Comparison of ENCODE assay signal across 27 cellular contexts in the genomic region with DNA sequence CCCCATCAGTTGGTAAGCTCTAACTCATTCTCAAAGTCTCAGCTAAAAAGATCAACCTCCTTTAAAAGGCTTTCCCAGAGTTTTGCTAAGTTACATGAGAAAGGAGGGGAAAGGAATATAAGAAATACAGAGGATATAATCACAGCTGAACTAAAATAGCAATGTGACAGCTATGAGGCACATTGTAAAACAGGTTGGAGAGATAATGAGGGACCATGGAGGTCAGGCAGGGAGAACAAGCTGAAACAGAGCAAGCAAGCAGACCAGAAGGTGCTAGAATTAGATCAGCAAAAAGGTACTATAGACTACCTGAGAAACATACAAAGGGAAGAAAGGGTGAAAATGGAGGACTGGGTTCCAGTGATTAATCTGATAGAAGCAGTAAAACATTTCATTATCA. TPM values are rescaled to one million over a fixed set of nuclear protein-coding genes. Genes with fewer than 3 reads are reported as not detected.
"Had no signal": no experiment of that assay in that cellular context is flagged by ENCODE, and none has a peak within 500 bp of the region (broad histone marks: within the 10 kb centered on the region; RNA-seq: fewer than 3 reads in every experiment).

No MANE protein-coding gene starts in this region.

- H3K4me1 ChIP-seq: pancreas, prostate gland, right atrium auricular region, right lobe of liver, stomach, thyroid gland, tibial nerve, upper lobe of left lung, vagina had no signal

- H3K4me1 Mint-ChIP-seq: nephron progenitor cell; neural crest cell; stimulated activated effector memory CD8-positive, alpha-beta T cell treated with anti-CD3 and anti-CD28 coated beads, Interleukin-12 subunit alpha, Interleukin-12 subunit beta, amount 100 ng/mL, for 72 hours; stimulated activated naive B cell treated with anti-CD40 and anti-IgM and Interleukin-4, amounts not matched to agents 10 μg/mL and 1 μg/mL and 100 μg/mL, for 72 hours had no signal

- H3K9me3 Mint-ChIP-seq: natural killer cell treated with Interleukin-12 subunit alpha and Interleukin-12 subunit beta and Interleukin-15 and Interleukin-18, amount 100 ng/mL, for 72 hours; nephron progenitor cell; neural crest cell; stimulated activated effector memory CD8-positive, alpha-beta T cell treated with anti-CD3 and anti-CD28 coated beads, Interleukin-12 subunit alpha, Interleukin-12 subunit beta, amount 100 ng/mL, for 72 hours; stimulated activated naive B cell treated with anti-CD40 and anti-IgM and Interleukin-4, amounts not matched to agents 10 μg/mL and 1 μg/mL and 100 μg/mL, for 72 hours; stimulated activated naive CD8-positive, alpha-beta T cell treated with anti-CD3 and anti-CD28 coated beads, Interleukin-15, Interleukin-2, amounts not matched to agents 100 ng/mL and 50 ng/mL, for 24 hours had no signal

- H3K4me3 Mint-ChIP-seq: natural killer cell treated with Interleukin-12 subunit alpha and Interleukin-12 subunit beta and Interleukin-15 and Interleukin-18, amount 100 ng/mL, for 72 hours; nephron progenitor cell; neural crest cell; stimulated activated effector memory CD8-positive, alpha-beta T cell treated with anti-CD3 and anti-CD28 coated beads, Interleukin-12 subunit alpha, Interleukin-12 subunit beta, amount 100 ng/mL, for 72 hours; stimulated activated naive B cell treated with anti-CD40 and anti-IgM and Interleukin-4, amounts not matched to agents 10 μg/mL and 1 μg/mL and 100 μg/mL, for 72 hours; stimulated activated naive CD8-positive, alpha-beta T cell treated with anti-CD3 and anti-CD28 coated beads, Interleukin-15, Interleukin-2, amounts not matched to agents 100 ng/mL and 50 ng/mL, for 24 hours had no signal

- DNase-seq: nephron progenitor cell; nucleus accumbens; pancreas; retina; right lobe of liver; sigmoid colon; small intestine; stimulated activated CD4-positive, alpha-beta T cell treated with anti-CD3 and anti-CD28 coated beads, Interleukin-15, amount 100 ng/mL, for 24 hours; stimulated activated CD4-positive, alpha-beta T cell treated with anti-CD3 and anti-CD28 coated beads, Interleukin-2, amount 100 ng/mL, for 24 hours; stimulated activated CD4-positive, alpha-beta T cell treated with anti-CD3 and anti-CD28 coated beads, Interleukin-2, amount 100 ng/mL, for 48 hours; stimulated activated CD4-positive, alpha-beta T cell treated with anti-CD3 and anti-CD28 coated beads, Interleukin-4, amount 100 ng/mL, for 24 hours; stimulated activated naive B cell treated with anti-CD40 and anti-IgM and Interleukin-4, amounts not matched to agents 10 μg/mL and 1 μg/mL and 100 μg/mL, for 72 hours; stimulated activated naive CD4-positive, alpha-beta T cell treated with Interleukin-2 at 50 U/mL for 16 hours; stomach; thyroid gland; trophoblast cell; upper lobe of left lung had no signal

- H3K9me3 ChIP-seq: neutrophil, pancreas, prostate gland, right atrium auricular region, right lobe of liver, sigmoid colon, stomach, thoracic aorta, thyroid gland, tibial nerve, upper lobe of left lung, vagina had no signal

- H3K27ac ChIP-seq: neutrophil, pancreas, prostate gland, right atrium auricular region, right lobe of liver, sigmoid colon, stomach, thoracic aorta, thyroid gland, tibial nerve, upper lobe of left lung, vagina had no signal

- H3K4me3 ChIP-seq: pancreas, prostate gland, right atrium auricular region, right lobe of liver, sigmoid colon, stomach, thoracic aorta, thyroid gland, tibial nerve, upper lobe of left lung, vagina had no signal

- H3K27me3 Mint-ChIP-seq: natural killer cell treated with Interleukin-12 subunit alpha and Interleukin-12 subunit beta and Interleukin-15 and Interleukin-18, amount 100 ng/mL, for 72 hours; stimulated activated naive B cell treated with anti-CD40 and anti-IgM and Interleukin-4, amounts not matched to agents 10 μg/mL and 1 μg/mL and 100 μg/mL, for 72 hours; stimulated activated naive CD8-positive, alpha-beta T cell treated with anti-CD3 and anti-CD28 coated beads, Interleukin-15, Interleukin-2, amounts not matched to agents 100 ng/mL and 50 ng/mL, for 24 hours had no signal

- ATAC-seq: natural killer cell treated with Interleukin-12 subunit alpha and Interleukin-12 subunit beta and Interleukin-15 and Interleukin-18, amount 100 ng/mL, for 72 hours; pancreas; right lobe of liver; stimulated activated effector memory CD8-positive, alpha-beta T cell treated with anti-CD3 and anti-CD28 coated beads, Interleukin-12 subunit alpha, Interleukin-12 subunit beta, amount 100 ng/mL, for 72 hours; stimulated activated naive B cell treated with anti-CD40 and anti-IgM and Interleukin-4, amounts not matched to agents 10 μg/mL and 1 μg/mL and 100 μg/mL, for 72 hours had no signal

- H3K27ac Mint-ChIP-seq: natural killer cell treated with Interleukin-12 subunit alpha and Interleukin-12 subunit beta and Interleukin-15 and Interleukin-18, amount 100 ng/mL, for 72 hours; stimulated activated effector memory CD8-positive, alpha-beta T cell treated with anti-CD3 and anti-CD28 coated beads, Interleukin-12 subunit alpha, Interleukin-12 subunit beta, amount 100 ng/mL, for 72 hours; stimulated activated naive B cell treated with anti-CD40 and anti-IgM and Interleukin-4, amounts not matched to agents 10 μg/mL and 1 μg/mL and 100 μg/mL, for 72 hours; stimulated activated naive CD8-positive, alpha-beta T cell treated with anti-CD3 and anti-CD28 coated beads, Interleukin-15, Interleukin-2, amounts not matched to agents 100 ng/mL and 50 ng/mL, for 24 hours had no signal

- H3K27me3 ChIP-seq: neutrophil, pancreas, right atrium auricular region, right lobe of liver, sigmoid colon, stomach, thyroid gland, tibial nerve, upper lobe of left lung, vagina had no signal

RNA-seq across cellular contexts. Expression of a gene that starts 28.8 kb away (rescaled TPM):
- total RNA-seq: natural killer cell treated with Interleukin-12 subunit alpha and Interleukin-12 subunit beta and Interleukin-15 and Interleukin-18, amount 100 ng/mL, for 72 hours; vagina had no signal
